ENCODE assay signal across 27 cellular contexts in the genomic region with DNA sequence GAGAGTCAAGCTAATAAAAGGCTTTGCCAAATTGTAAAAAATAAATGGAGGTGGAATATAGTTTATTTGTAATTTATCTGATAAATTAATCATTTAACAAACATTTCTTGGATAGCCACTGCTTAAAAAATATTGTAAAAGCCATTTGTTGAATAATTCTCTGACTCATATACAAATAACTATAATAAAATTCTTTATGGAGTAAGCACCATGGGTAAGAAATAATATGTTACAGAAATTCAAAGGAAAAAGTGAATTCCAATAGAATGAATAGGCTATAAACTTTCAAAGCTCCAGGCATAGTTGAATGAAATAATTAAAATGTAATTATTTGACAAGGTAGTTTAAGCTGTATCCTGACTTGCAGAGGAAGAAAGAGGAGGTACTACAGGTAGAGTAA.
"Had no signal": no experiment of that assay in that cellular context is flagged by ENCODE, and none has a peak within 500 bp of the region (broad histone marks: within the 10 kb centered on the region; RNA-seq: fewer than 3 reads in every experiment).

No MANE protein-coding gene starts in this region.

- H3K27me3 ChIP-seq: neural progenitor cell, ovary, right lobe of liver, sigmoid colon, suprapubic skin, testis, tibial artery, transverse colon, upper lobe of right lung, uterus had no signal

- ATAC-seq: natural killer cell; psoas muscle; right cardiac atrium; right lobe of liver; stimulated activated memory B cell treated with anti-CD40 and anti-IgM and Interleukin-4, amounts not matched to agents 10 μg/mL and 1 μg/mL and 100 μg/mL, for 72 hours; stimulated activated naive CD8-positive, alpha-beta T cell treated with anti-CD3 and anti-CD28 coated beads, Interleukin-15, amount 100 ng/mL, for 72 hours; stimulated activated naive CD8-positive, alpha-beta T cell treated with anti-CD3 and anti-CD28 coated beads, Interleukin-15, Interleukin-2, amounts not matched to agents 100 U/mL and 50 U/mL, for 24 hours; upper lobe of right lung had no signal

- H3K36me3 ChIP-seq: neural progenitor cell, ovary, right lobe of liver, sigmoid colon, suprapubic skin, tibial artery, transverse colon, upper lobe of right lung, uterus had no signal

- H3K27ac ChIP-seq: neural progenitor cell, ovary, parathyroid adenoma, psoas muscle, right lobe of liver, sigmoid colon, suprapubic skin, testis, tibial artery, transverse colon, upper lobe of right lung, uterus had no signal

- H3K4me1 ChIP-seq: parathyroid adenoma, psoas muscle, sigmoid colon, suprapubic skin, testis, tibial artery, transverse colon, upper lobe of right lung, uterus had no signal

- H3K9me3 ChIP-seq: ovary, psoas muscle, right lobe of liver, sigmoid colon, suprapubic skin, testis, tibial artery, transverse colon, upper lobe of right lung, uterus had no signal

- H3K4me3 ChIP-seq: neural progenitor cell, ovary, psoas muscle, right lobe of liver, sigmoid colon, suprapubic skin, testis, tibial artery, transverse colon, upper lobe of right lung, uterus had no signal

- DNase-seq: natural killer cell; occipital lobe; ovary; posterior cingulate gyrus; psoas muscle; right cardiac atrium; right lobe of liver; sigmoid colon; small intestine; stimulated activated CD4-positive, alpha-beta T cell treated with anti-CD3 and anti-CD28 coated beads, Interleukin-15, amount 100 ng/mL, for 24 hours; stimulated activated CD4-positive, alpha-beta T cell treated with anti-CD3 and anti-CD28 coated beads, Interleukin-2, amount 100 ng/mL, for 24 hours; stimulated activated CD4-positive, alpha-beta T cell treated with anti-CD3 and anti-CD28 coated beads, Interleukin-2, amount 100 ng/mL, for 48 hours; stimulated activated CD4-positive, alpha-beta T cell treated with anti-CD3 and anti-CD28 coated beads, Interleukin-4, amount 100 ng/mL, for 4 hours; stimulated activated CD8-positive, alpha-beta memory T cell treated with anti-CD3 and anti-CD28 coated beads, Interleukin-4, amount 100 ng/mL, for 48 hours; stimulated activated naive CD4-positive, alpha-beta T cell; stimulated activated naive CD8-positive, alpha-beta T cell treated with anti-CD3 and anti-CD28 coated beads, Interleukin-15, amount 100 ng/mL, for 72 hours; stimulated activated naive CD8-positive, alpha-beta T cell treated with anti-CD3 and anti-CD28 coated beads, Interleukin-15, Interleukin-2, amounts not matched to agents 100 U/mL and 50 U/mL, for 24 hours; substantia nigra; testis; tibial artery; transverse colon; upper lobe of right lung; uterus had no signal
